ENCODE assay signal across 8 cellular contexts in genomic region chr17:30824002-30824355, GRCh38. TPM values are rescaled to one million over a fixed set of nuclear protein-coding genes. Genes with fewer than 3 reads are reported as not detected.
DNase-seq lines count a peak whose midpoint lies in the region; ATAC-seq and TF ChIP-seq lines count a peak whose summit lies in the region.

No MANE protein-coding gene starts in this region.

- DNase-seq in NOMO-1 treated with DMSO at 0.1 percent for 48 hours (lab: John Stamatoyannopoulos, UW; ENCODE audit: unreplicated experiment) (peak; percentile 17), NOMO-1 treated with dmso at 0.1 percent for 144 hours (lab: John Stamatoyannopoulos, UW; ENCODE audit: unreplicated experiment) (no peak), LHCN-M2 (ENCODE audit: low read depth) (peak; percentile 14), heart left ventricle (no peak), retinal pigment epithelial cell (ENCODE audit: low read depth) (no peak), kidney glomerular epithelial cell (lab: John Stamatoyannopoulos, UW) (no peak), NCI-H2196 (lab: John Stamatoyannopoulos, UW; ENCODE audit: unreplicated experiment) (no peak)
- peak; percentile 47 for DNase-seq in activated naive CD4-positive, alpha-beta T cell treated with anti-CD3 and anti-CD28 coated beads for 36 hours

- no peaks in the 10 kb centered on the region for H3K27me3 Mint-ChIP-seq in activated naive CD4-positive, alpha-beta T cell treated with anti-CD3 and anti-CD28 coated beads for 36 hours (ENCODE audit: low read depth)

- no peaks in the 10 kb centered on the region for H3K27me3 ChIP-seq in heart left ventricle

- TF ChIP-seq POLR2A in heart left ventricle (IDR thresholded peaks at IDR 0.05) = no peak

- no peaks in the 10 kb centered on the region for H3K9me3 ChIP-seq in heart left ventricle

- H3K9me3 Mint-ChIP-seq in activated naive CD4-positive, alpha-beta T cell treated with anti-CD3 and anti-CD28 coated beads for 36 hours = no peaks in the 10 kb centered on the region

- peak overlapping the region; percentile 94 for H3K27ac Mint-ChIP-seq in activated naive CD4-positive, alpha-beta T cell treated with anti-CD3 and anti-CD28 coated beads for 36 hours

- peaks cover 0 to 60% (median 19%) of the 10 kb centered on the region in 12 donors for H3K4me1 ChIP-seq in heart left ventricle

- H3K36me3 ChIP-seq in heart left ventricle = no peaks in the 10 kb centered on the region

- H3K36me3 Mint-ChIP-seq in activated naive CD4-positive, alpha-beta T cell treated with anti-CD3 and anti-CD28 coated beads for 36 hours (ENCODE audit: low read depth) = peaks cover 5% of the 10 kb centered on the region

- CTCF ChIA-PET in activated naive CD4-positive, alpha-beta T cell treated with anti-CD3 and anti-CD28 coated beads for 36 hours (lab: Charles Lee) = interaction anchor here (0.6 to 8.5 kb wide), 7 partner anchors 9 to 235 kb away, joined by 3 to 170 read pairs (median 4); no protein-coding TSS in a partner anchor

- H3K27ac ChIP-seq in heart left ventricle = peak overlapping the region in 10 of 12 donors; percentile 78 to 93 (median 85)

- 1 to 2% (median 2%) methylated on average over 11 of the region's 11 CpGs for WGBS in heart left ventricle, 4 donors

- ATAC-seq in heart left ventricle = peak in 3 of 4 donors; percentile 6 to 31 (median 14)

- peak overlapping the region; percentile 85 for H3K4me3 Mint-ChIP-seq in activated naive CD4-positive, alpha-beta T cell treated with anti-CD3 and anti-CD28 coated beads for 36 hours

- H3K4me1 Mint-ChIP-seq in activated naive CD4-positive, alpha-beta T cell treated with anti-CD3 and anti-CD28 coated beads for 36 hours (ENCODE audit: low read depth) = peaks cover 45% of the 10 kb centered on the region

- intact Hi-C loops in activated naive CD4-positive, alpha-beta T cell treated with anti-CD3 and anti-CD28 coated beads for 36 hours (cut with micrococcal nuclease) = loop anchor here (1.0 to 5.0 kb wide), 9 partner anchors 8 to 707 kb away; partner anchors contain the start of genes NSRP1 and TMIGD1
- intact Hi-C loops in heart left ventricle (cut with DNase I) = loop anchor here in 1 of 10 donors (2.0 to 5.0 kb wide), 2 partner anchors 222 to 347 kb away; partner anchors contain the start of gene GOSR1

- H3K4me3 ChIP-seq in heart left ventricle = peak overlapping the region; percentile 68 to 99 (median 93)
- peak overlapping the region; percentile 94 for H3K4me3 ChIP-seq in retinal pigment epithelial cell (ENCODE audit: low read length)

- TF ChIP-seq CTCF in heart left ventricle (IDR thresholded peaks at IDR 0.05) (no peak), retinal pigment epithelial cell (conservative IDR thresholded peaks at IDR 0.05; ENCODE audit: low read depth, low read length) (no peak)

RNA-seq across cellular contexts. Expression of gene CRLF3, which starts 0.5 kb away (rescaled TPM):
- total RNA-seq in LHCN-M2 (2014; rRNA removed) = 12.9 and 14.5 TPM in 2 replicates
- polyA plus RNA-seq in LHCN-M2 (2012) = 4.5 TPM
- 10 to 100 TPM; 47.1 to 47.7 TPM for total RNA-seq in activated naive CD4-positive, alpha-beta T cell treated with anti-CD3 and anti-CD28 coated beads for 36 hours
- total RNA-seq in heart left ventricle = 10 to 100 TPM in 1 of 9 donors, 1 to 10 TPM in 8; 4.4 to 12.3 (median 5.5) TPM
- polyA plus RNA-seq in heart left ventricle = 1 to 10 TPM; 3.0 to 4.4 TPM

RNA-seq across cellular contexts. Expression of gene ATAD5, which starts 7.8 kb away (rescaled TPM):
- total RNA-seq in LHCN-M2 (2014; rRNA removed) (6.9 and 7.4 TPM in 2 replicates), heart left ventricle (1 to 10 TPM in 1 of 9 donors, under 1 TPM in 8; 0.32 to 2.5 (median 0.49) TPM)
- 0.69 TPM for polyA plus RNA-seq in LHCN-M2 (2012)
- 10 to 100 TPM; 33.3 to 33.5 TPM for total RNA-seq in activated naive CD4-positive, alpha-beta T cell treated with anti-CD3 and anti-CD28 coated beads for 36 hours
- polyA plus RNA-seq in heart left ventricle = under 1 TPM; 0.25 to 0.34 TPM

Comparison
In these comparisons a context has a peak if more than half of its experiments do, and no peak if none do; other contexts are left out.
1. DNase-seq: peak in NOMO-1 treated with DMSO at 0.1 percent for 48 hours (single experiment), LHCN-M2 (single experiment) and activated naive CD4-positive, alpha-beta T cell treated with anti-CD3 and anti-CD28 coated beads for 36 hours (single experiment); none in NOMO-1 treated with dmso at 0.1 percent for 144 hours (single experiment), heart left ventricle (0 of 5), retinal pigment epithelial cell (single experiment), kidney glomerular epithelial cell (single experiment) and NCI-H2196 (single experiment).